In the genomic region with DNA sequence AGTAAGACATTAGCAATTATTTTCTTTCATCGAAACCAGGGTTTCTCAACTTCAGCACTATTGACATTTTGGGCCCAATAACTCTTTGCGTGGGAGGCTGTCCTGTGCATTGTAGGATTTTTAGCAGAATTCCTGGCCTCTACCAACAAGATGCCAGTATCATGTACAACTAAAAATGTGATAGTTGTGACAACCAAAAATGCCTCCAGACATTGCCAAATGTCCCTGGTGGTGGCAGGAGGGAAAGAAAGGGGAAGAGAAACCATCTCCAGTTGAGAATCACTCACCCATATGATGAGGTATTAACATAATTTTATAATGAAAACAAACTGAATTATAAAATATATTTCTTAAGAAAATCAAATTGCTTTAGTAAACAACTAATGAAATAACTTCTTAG, we compare ENCODE assay signal across 17 cellular contexts.
"Had no signal": no experiment of that assay in that cellular context is flagged by ENCODE, and none has a peak within 500 bp of the region (broad histone marks: within the 10 kb centered on the region; RNA-seq: fewer than 3 reads in every experiment).

No MANE protein-coding gene starts in this region.

- ATAC-seq: activated CD8-positive, alpha-beta memory T cell treated with anti-CD3 and anti-CD28 coated beads, Interleukin-2, amount 10 ng/mL, durations not matched to agents 7 days and 5 days; activated T-helper 17 cell treated with anti-CD3 and anti-CD28 coated beads, Interleukin-2, amount 50 U/mL, for 72 hours; left cardiac atrium; natural killer cell; sciatic nerve; stimulated activated effector memory CD8-positive, alpha-beta T cell treated with anti-CD3 and anti-CD28 coated beads, Interleukin-12 subunit alpha, Interleukin-12 subunit beta, amount 100 ng/mL, for 72 hours; upper lobe of right lung had no signal

- DNase-seq: activated CD4-positive, alpha-beta memory T cell treated with anti-CD3 and anti-CD28 coated beads, Interleukin-2, amount 10 ng/mL, durations not matched to agents 7 days and 5 days; activated CD4-positive, alpha-beta T cell treated with anti-CD3 and anti-CD28 coated beads for 4 hours; activated CD8-positive, alpha-beta memory T cell treated with anti-CD3 and anti-CD28 coated beads, Interleukin-2, amount 10 ng/mL, durations not matched to agents 7 days and 5 days; activated naive CD4-positive, alpha-beta T cell; activated naive CD8-positive, alpha-beta T cell treated with anti-CD3 and anti-CD28 coated beads for 36 hours; amniotic stem cell; dermis blood vessel endothelial cell; effector memory CD4-positive, alpha-beta T cell; left cardiac atrium; natural killer cell; stimulated activated CD4-positive, alpha-beta T cell treated with anti-CD3 and anti-CD28 coated beads, Interleukin-4, amount 100 ng/mL, for 24 hours; testis; upper lobe of right lung had no signal

- H3K4me3 ChIP-seq: testis, upper lobe of right lung had no signal

- H3K9me3 ChIP-seq: testis, upper lobe of right lung had no signal

- H3K27ac ChIP-seq: parathyroid adenoma, testis, upper lobe of right lung had no signal

- H3K9ac ChIP-seq: parathyroid adenoma had no signal

- H2AFZ ChIP-seq: parathyroid adenoma had no signal

- H3K27me3 ChIP-seq: testis, upper lobe of right lung had no signal

- H3K79me2 ChIP-seq: parathyroid adenoma had no signal

- H3K4me1 ChIP-seq: parathyroid adenoma, testis, upper lobe of right lung had no signal
